Comparison of ENCODE assay signal across 10 cellular contexts in the genomic region with DNA sequence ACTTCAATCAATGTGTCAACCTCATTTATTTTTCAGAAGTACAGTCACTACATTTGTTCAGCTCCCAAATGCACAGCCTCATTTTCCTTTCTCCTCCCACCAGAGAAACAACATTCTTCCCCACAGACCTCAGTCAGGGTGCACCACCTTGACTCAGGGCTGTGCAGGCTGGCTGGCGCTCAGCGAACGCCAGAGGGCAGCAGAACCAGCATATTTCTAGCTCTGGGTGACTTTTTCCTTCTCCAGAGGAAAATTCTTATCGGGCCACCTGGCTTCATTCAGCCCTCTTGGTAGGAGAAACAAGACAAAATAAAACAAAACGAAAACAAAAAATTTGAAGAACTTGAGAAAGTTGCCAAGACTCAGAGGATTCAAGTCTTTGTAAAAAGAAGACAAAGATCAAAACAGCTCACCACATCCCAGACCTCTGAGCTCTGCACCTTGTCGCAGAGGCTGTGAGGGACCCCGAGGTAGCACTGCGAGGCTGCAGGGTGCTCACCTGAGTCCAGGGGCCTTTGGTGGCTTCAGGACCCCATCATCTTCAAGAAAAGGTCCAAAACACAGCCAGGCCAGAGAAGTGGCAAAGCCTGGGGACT. TPM values are rescaled to one million over a fixed set of nuclear protein-coding genes. Genes with fewer than 3 reads are reported as not detected.
DNase-seq lines count a peak whose midpoint lies in the region; ATAC-seq and TF ChIP-seq lines count a peak whose summit lies in the region.
"Had no signal": no experiment of that assay in that cellular context is flagged by ENCODE, and none has a peak within 500 bp of the region (broad histone marks: within the 10 kb centered on the region; RNA-seq: fewer than 3 reads in every experiment).

No MANE protein-coding gene starts in this region.

- intact Hi-C loops in Caco-2 (cut with micrococcal nuclease; ENCODE audit: unreplicated experiment) = loop anchor here (1.0 kb wide), 2 partner anchors 56 to 665 kb away; no protein-coding TSS in a partner anchor

- no peak overlapping the region for H3K27ac ChIP-seq in H9 (ENCODE audit: insufficient read length, low read depth, low read length)
- H3K27ac ChIP-seq: neutrophil had no signal

- H3K79me2 ChIP-seq in H9 (ENCODE audit: insufficient read depth, low read length) = no peaks in the 10 kb centered on the region

- H3K9ac ChIP-seq in H9 (ENCODE audit: extremely low read depth, insufficient read length, low read length) = no peak overlapping the region

- no peaks in the 10 kb centered on the region for H3K4me1 ChIP-seq in Caco-2
- H3K4me1 ChIP-seq in H9 (ENCODE audit: insufficient read depth, low read length) = no peaks in the 10 kb centered on the region

- H3K9me3 ChIP-seq in Caco-2 = no peaks in the 10 kb centered on the region
- H3K9me3 ChIP-seq in H9 (ENCODE audit: control insufficient read depth, low read depth, low read length) = no peaks in the 10 kb centered on the region
- H3K9me3 ChIP-seq: neutrophil had no signal

- no peak overlapping the region for H3K56ac ChIP-seq in H9 (ENCODE audit: insufficient read length, low read depth, low read length)

- no peak overlapping the region for H4K8ac ChIP-seq in H9 (replicated peaks; ENCODE audit: insufficient read length, low read depth, low read length)

- no peak overlapping the region for H3K4me3 Mint-ChIP-seq in Caco-2 (ENCODE audit: unreplicated experiment)
- H3K4me3 Mint-ChIP-seq in H9 = no peak overlapping the region
- H3K4me3 Mint-ChIP-seq in endothelial cell (ENCODE audit: unreplicated experiment) = no peak overlapping the region

- H3K27me3 Mint-ChIP-seq in Caco-2 (ENCODE audit: insufficient read depth, unreplicated experiment) (peaks cover 2% of the 10 kb centered on the region), H9 (ENCODE audit: low read depth) (peaks cover 1% of the 10 kb centered on the region), endothelial cell (ENCODE audit: unreplicated experiment) (peaks cover 3% of the 10 kb centered on the region)

- H3K4me1 Mint-ChIP-seq in Caco-2 (ENCODE audit: low read depth, unreplicated experiment) (no peaks in the 10 kb centered on the region), H9 (peaks cover 6 to 9% of the 10 kb centered on the region in 2 experiments), endothelial cell (ENCODE audit: unreplicated experiment) (peaks cover 4% of the 10 kb centered on the region)

- no peaks in the 10 kb centered on the region for H3K27me3 ChIP-seq in Caco-2 (replicated peaks; ENCODE audit: control insufficient read depth, insufficient read depth, low read length)
- no peaks in the 10 kb centered on the region for H3K27me3 ChIP-seq in H9 (ENCODE audit: insufficient read depth, low read length)
- H3K27me3 ChIP-seq: neutrophil had no signal

- no CpG with 5 or more reads among the region's 8 CpGs for WGBS in H9 (ENCODE audit: extremely low coverage, insufficient read length, low lambda C conversion rate)

- no peaks in the 10 kb centered on the region for H3K9me3 Mint-ChIP-seq in Caco-2 (ENCODE audit: unreplicated experiment)
- no peaks in the 10 kb centered on the region; a peak in 1 of 5 replicates for H3K9me3 Mint-ChIP-seq in H9
- H3K9me3 Mint-ChIP-seq in endothelial cell (ENCODE audit: unreplicated experiment) = no peaks in the 10 kb centered on the region

- no peak for ATAC-seq in HG03175 (IDR thresholded peaks at IDR 0.05; ENCODE audit: unreplicated experiment)

- TF ChIP-seq CTCF in Caco-2 (IDR thresholded peaks at IDR 0.05; ENCODE audit: insufficient read depth in 1 of 2, low read depth in 1 of 2, low read length in 1 of 2, severe bottlenecking in 1 of 2, unreplicated experiment in 1 of 2) = peak; percentile 75 to 94
- TF ChIP-seq CTCF in H9 (conservative IDR thresholded peaks at IDR 0.05) = peak; percentile 90
- peak; percentile 68 for TF ChIP-seq CTCF in endothelial cell (IDR thresholded peaks at IDR 0.05; ENCODE audit: unreplicated experiment)

- no peaks in the 10 kb centered on the region for H3K79me1 ChIP-seq in H9 (ENCODE audit: insufficient read depth, low read depth, low read length, poor library complexity, severe bottlenecking)

- H3K4me2 ChIP-seq in H9 (ENCODE audit: insufficient read depth, insufficient read length, low read length) = no peak overlapping the region

- no peak overlapping the region for H2BK12ac ChIP-seq in H9 (ENCODE audit: insufficient read length, low read depth, low read length)

- no peak overlapping the region for H3T11ph ChIP-seq in H9 (ENCODE audit: low read length)

- POLR2A ChIA-PET in Caco-2 (lab: Charles Lee) = no interaction called here

- no peaks in the 10 kb centered on the region for H3K36me3 ChIP-seq in Caco-2 (ENCODE audit: control insufficient read depth, insufficient read depth, low read length)
- H3K36me3 ChIP-seq: neutrophil had no signal

- no peak overlapping the region for H2BK15ac ChIP-seq in H9 (ENCODE audit: low read depth, low read length)

- CTCF ChIA-PET in Caco-2 (lab: Charles Lee) = interaction anchor here (0.6 to 1.8 kb wide), 5 partner anchors 34 to 492 kb away, joined by 3 to 18 read pairs (median 4); partner anchors contain the start of gene PAH

- H3K18ac ChIP-seq in H9 (ENCODE audit: insufficient read length, low read depth, low read length) = no peak overlapping the region

- BruUV-seq in Caco-2 (replicated peaks; lab: Mats Ljungman, UMichigan) = no TSS peak

- peak; percentile 62 to 74 for DNase-seq in Caco-2
- DNase-seq in H9 = peak; percentile 74
- DNase-seq in NCI-H2196 treated with DMSO at 0.1 percent for 48 hours (lab: John Stamatoyannopoulos, UW; ENCODE audit: unreplicated experiment) = peak; percentile 43
- DNase-seq in activated CD4-positive, alpha-beta T cell treated with anti-CD3 and anti-CD28 coated beads, Interleukin-2, amount 50 U/mL, for 48 hours = peak; percentile 43 to 52
- peak; percentile 80 for DNase-seq in endothelial cell (ENCODE audit: low spot score)
- peak; percentile 32 for DNase-seq in myocyte (ENCODE audit: low read depth)
- peak; percentile 50 for DNase-seq in ureter (ENCODE audit: low spot score)

- no peak overlapping the region for H2BK5ac ChIP-seq in H9 (ENCODE audit: insufficient read length, low read length)

- H3K27ac Mint-ChIP-seq in Caco-2 (ENCODE audit: unreplicated experiment) = no peak overlapping the region
- no peak overlapping the region for H3K27ac Mint-ChIP-seq in H9
- H3K27ac Mint-ChIP-seq in endothelial cell (ENCODE audit: unreplicated experiment) = no peak overlapping the region

- H3K14ac ChIP-seq in H9 (ENCODE audit: insufficient read depth, low read length) = no peak overlapping the region

- no peak overlapping the region for H2BK20ac ChIP-seq in H9 (ENCODE audit: low read depth, low read length, poor library complexity, severe bottlenecking)

- H4K91ac ChIP-seq in H9 (ENCODE audit: insufficient read length, low read depth, low read length) = no peak overlapping the region

- no peak overlapping the region for H3K4ac ChIP-seq in H9 (ENCODE audit: low read depth, low read length)

- no peak overlapping the region for H4K5ac ChIP-seq in H9 (ENCODE audit: insufficient read length, low read depth, low read length)

- H3K23ac ChIP-seq in H9 (ENCODE audit: insufficient read length, low read depth, low read length) = no peak overlapping the region

- H2AK5ac ChIP-seq in H9 (ENCODE audit: insufficient read length, low read length) = no peak overlapping the region

- no peak overlapping the region for H2AFZ ChIP-seq in H9 (ENCODE audit: low read length)

- H3K36me3 Mint-ChIP-seq in Caco-2 (ENCODE audit: insufficient read depth, unreplicated experiment) (no peaks in the 10 kb centered on the region), H9 (ENCODE audit: insufficient read depth in 1 of 3, low read depth in 3 of 3) (no peaks in the 10 kb centered on the region), endothelial cell (ENCODE audit: low read depth, unreplicated experiment) (no peaks in the 10 kb centered on the region)

- H2BK120ac ChIP-seq in H9 (ENCODE audit: low read depth, low read length, poor library complexity, severe bottlenecking) = no peak overlapping the region

- no peaks in the 10 kb centered on the region for H4K20me1 ChIP-seq in H9 (ENCODE audit: control insufficient read depth, insufficient read depth, insufficient read length)

- H3K4me3 ChIP-seq in Caco-2 (ENCODE audit: low read depth, low read length) = no peak overlapping the region

- H3K23me2 ChIP-seq in H9 (ENCODE audit: insufficient read length, low read depth, low read length, poor library complexity, severe bottlenecking) = no peaks in the 10 kb centered on the region

RNA-seq across cellular contexts. Expression of gene PAH, which starts 33.7 kb away (rescaled TPM):
- total RNA-seq in Caco-2 (2022) (5.1 and 5.8 TPM in 2 replicates), H9 (2021) (6.1 and 8.0 TPM in 2 replicates), endothelial cell (ENCODE audit: unreplicated experiment) (not detected), myocyte (not detected in 2 replicates), ureter (2.2 TPM)
- polyA plus RNA-seq in myocyte (2012) = not detected
- total RNA-seq: LHCN-M2 had no signal
